ENCODE assay signal across 8 cellular contexts in genomic region chr17:20992987-20993862, GRCh38. TPM values are rescaled to one million over a fixed set of nuclear protein-coding genes. Genes with fewer than 3 reads are reported as not detected.
DNase-seq lines count a peak whose midpoint lies in the region; ATAC-seq and TF ChIP-seq lines count a peak whose summit lies in the region.

No MANE protein-coding gene starts in this region.

- 47 to 51% methylated on average over 17 of the region's 17 CpGs for WGBS in lower leg skin, 2 donors

- CTCF ChIA-PET in AG04449 (lab: Yijun Ruan, JAX): interaction anchor here (0.6 to 3.7 kb wide), 31 partner anchors 9 to 766 kb away, joined by 3 to 52 read pairs (median 4); no protein-coding TSS in a partner anchor

- peak; percentile 49 for ATAC-seq in GM18907 (IDR thresholded peaks at IDR 0.05; ENCODE audit: unreplicated experiment)

- H3K4me3 ChIP-seq in AG04449 (ENCODE audit: low read depth, low read length) (no peak overlapping the region), lower leg skin (ENCODE audit: low read depth, poor library complexity, severe bottlenecking) (no peak overlapping the region)

- TF ChIP-seq CTCF in AG04449 (IDR thresholded peaks at IDR 0.05; ENCODE audit: insufficient read depth, low read length, missing control alignments) (peak; percentile 89), lower leg skin (IDR thresholded peaks at IDR 0.05) (peak in 1 of 3 donors; percentile 93)

- no peak for TF ChIP-seq POLR2A in lower leg skin (IDR thresholded peaks at IDR 0.05)

- DNase-seq in AG04449 (ENCODE audit: low read depth, low spot score) (peak; percentile 12), NCI-H2227 treated with DMSO at 0.1 percent for 48 hours (lab: John Stamatoyannopoulos, UW) (peak; percentile 15), ecto neural progenitor cell (ENCODE audit: low spot score) (peak; percentile 91), lower leg skin (ENCODE audit: low spot score in 2 of 2) (peak; percentile 61 to 92), cortex of kidney (lab: John Stamatoyannopoulos, UW) (no peak)
- DNase-seq in activated CD4-positive, alpha-beta T cell treated with anti-CD3 and anti-CD28 coated beads, Interleukin-2, amount 50 U/mL, for 4 hours: peak; percentile 52 to 53
- DNase-seq in stimulated activated CD4-positive, alpha-beta T cell treated with anti-CD3 and anti-CD28 coated beads, TNF-alpha, amount 100 ng/mL, for 24 hours (ENCODE audit: low read depth in 3 of 3): peak; percentile 28 to 62 (median 29)

- POLR2A ChIA-PET in AG04449 (lab: Yijun Ruan, JAX): interaction anchor here (0.5 kb wide), 1 partner anchor 132 kb away, joined by 3 read pairs; no protein-coding TSS in a partner anchor

- intact Hi-C loops in lower leg skin (cut with DNase I; ENCODE audit: low total_unique reads): loop anchor here (5.0 kb wide), 1 partner anchor 46 kb away; no protein-coding TSS in a partner anchor

RNA-seq across cellular contexts. Expression of gene USP22, which starts 49.6 kb away (rescaled TPM):
- 100 to 1,000 TPM in 3 of 4 donors, 10 to 100 TPM in 1; 74.7 to 113 (median 106) TPM for total RNA-seq in lower leg skin
